In the genomic region with DNA sequence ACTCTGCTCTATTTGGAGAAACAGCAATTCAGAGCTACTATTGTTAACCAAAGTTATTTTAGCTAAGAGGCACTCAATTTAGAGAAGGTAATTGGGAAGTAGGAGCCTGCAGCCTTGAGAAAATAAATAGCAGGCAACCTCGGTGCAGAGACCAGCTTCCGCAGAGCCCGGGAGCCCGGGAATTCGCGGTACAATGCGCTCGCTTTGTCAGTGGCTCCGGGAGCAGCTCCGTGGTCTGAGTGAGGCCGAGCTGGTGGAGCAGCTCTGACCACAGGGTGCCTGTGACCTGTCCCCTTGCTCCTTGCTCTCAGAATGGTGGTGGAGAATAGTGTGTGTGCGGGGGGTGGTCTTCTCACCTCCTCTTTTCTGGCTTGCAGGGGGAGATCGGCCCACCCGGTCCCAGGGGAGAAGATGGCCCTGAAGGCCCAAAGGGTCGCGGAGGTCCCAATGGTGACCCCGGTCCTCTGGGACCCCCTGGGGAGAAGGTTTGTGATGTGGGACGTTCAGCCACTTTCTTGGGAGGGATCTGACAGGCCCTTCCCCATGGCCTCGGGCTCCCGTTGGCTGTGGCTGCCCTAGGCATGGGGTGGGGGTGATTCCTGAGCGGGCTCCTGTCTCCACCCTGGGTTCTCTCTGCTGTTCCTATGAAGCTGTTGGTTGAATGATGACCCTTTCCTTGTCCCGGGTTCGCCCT, we compare ENCODE assay signal across 15 cellular contexts.
"Had no signal": no experiment of that assay in that cellular context is flagged by ENCODE, and none has a peak within 500 bp of the region (broad histone marks: within the 10 kb centered on the region; RNA-seq: fewer than 3 reads in every experiment).

No MANE protein-coding gene starts in this region.

- H3K9me3 ChIP-seq: thoracic aorta had no signal

- H3K4me1 ChIP-seq: parathyroid adenoma had no signal

- H3K4me1 Mint-ChIP-seq: activated B cell treated with CpG ODN at 0.5 μM for 24 hours; activated CD4-positive, alpha-beta T cell treated with anti-CD3 and anti-CD28 coated beads, Interleukin-2, amount 10 ng/mL, durations not matched to agents 7 days and 5 days; activated T-helper 17 cell treated with anti-CD3 and anti-CD28 coated beads, Interleukin-2, amount 50 U/mL, for 72 hours; T-helper 17 cell had no signal

- DNase-seq: activated B cell treated with CpG ODN at 0.5 μM for 24 hours; activated CD4-positive, alpha-beta T cell treated with anti-CD3 and anti-CD28 coated beads, Interleukin-2, amount 10 ng/mL, durations not matched to agents 7 days and 5 days; activated CD8-positive, alpha-beta memory T cell treated with anti-CD3 and anti-CD28 coated beads for 24 hours; activated naive CD4-positive, alpha-beta T cell treated with anti-CD3 and anti-CD28 coated beads for 36 hours; cerebellar nuclear complex; foreskin fibroblast; head of caudate nucleus; stimulated activated CD4-positive, alpha-beta T cell treated with anti-CD3 and anti-CD28 coated beads, Interleukin-2, amount 100 ng/mL, for 24 hours; stimulated activated naive CD8-positive, alpha-beta T cell treated with anti-CD3 and anti-CD28 coated beads, Interleukin-15, Interleukin-2, amounts not matched to agents 100 U/mL and 50 U/mL, for 24 hours; T-helper 17 cell had no signal

- H3K79me2 ChIP-seq: parathyroid adenoma had no signal

- H3K27me3 Mint-ChIP-seq: activated B cell treated with CpG ODN at 0.5 μM for 24 hours; activated CD4-positive, alpha-beta T cell treated with anti-CD3 and anti-CD28 coated beads, Interleukin-2, amount 10 ng/mL, durations not matched to agents 7 days and 5 days had no signal

- H3K4me3 ChIP-seq: thoracic aorta had no signal

- H3K9ac ChIP-seq: parathyroid adenoma had no signal

- H2AFZ ChIP-seq: parathyroid adenoma had no signal

- H3K4me3 Mint-ChIP-seq: activated B cell treated with CpG ODN at 0.5 μM for 24 hours; activated CD4-positive, alpha-beta T cell treated with anti-CD3 and anti-CD28 coated beads, Interleukin-2, amount 10 ng/mL, durations not matched to agents 7 days and 5 days; activated naive CD4-positive, alpha-beta T cell treated with anti-CD3 and anti-CD28 coated beads for 36 hours; activated T-helper 17 cell treated with anti-CD3 and anti-CD28 coated beads, Interleukin-2, amount 50 U/mL, for 72 hours; T-helper 17 cell had no signal

- H3K27ac Mint-ChIP-seq: activated B cell treated with CpG ODN at 0.5 μM for 24 hours; activated CD4-positive, alpha-beta T cell treated with anti-CD3 and anti-CD28 coated beads, Interleukin-2, amount 10 ng/mL, durations not matched to agents 7 days and 5 days; activated naive CD4-positive, alpha-beta T cell treated with anti-CD3 and anti-CD28 coated beads for 36 hours; activated T-helper 17 cell treated with anti-CD3 and anti-CD28 coated beads, Interleukin-2, amount 50 U/mL, for 72 hours; T-helper 17 cell had no signal

- H3K9me3 Mint-ChIP-seq: activated B cell treated with CpG ODN at 0.5 μM for 24 hours; activated CD4-positive, alpha-beta T cell treated with anti-CD3 and anti-CD28 coated beads, Interleukin-2, amount 10 ng/mL, durations not matched to agents 7 days and 5 days; activated naive CD4-positive, alpha-beta T cell treated with anti-CD3 and anti-CD28 coated beads for 36 hours; activated T-helper 17 cell treated with anti-CD3 and anti-CD28 coated beads, Interleukin-2, amount 50 U/mL, for 72 hours had no signal

- H3K27ac ChIP-seq: parathyroid adenoma, thoracic aorta had no signal

- FAIRE-seq: islet of Langerhans, TTC549 had no signal
